34 cellular contexts compared by ENCODE assay signal in the genomic region with DNA sequence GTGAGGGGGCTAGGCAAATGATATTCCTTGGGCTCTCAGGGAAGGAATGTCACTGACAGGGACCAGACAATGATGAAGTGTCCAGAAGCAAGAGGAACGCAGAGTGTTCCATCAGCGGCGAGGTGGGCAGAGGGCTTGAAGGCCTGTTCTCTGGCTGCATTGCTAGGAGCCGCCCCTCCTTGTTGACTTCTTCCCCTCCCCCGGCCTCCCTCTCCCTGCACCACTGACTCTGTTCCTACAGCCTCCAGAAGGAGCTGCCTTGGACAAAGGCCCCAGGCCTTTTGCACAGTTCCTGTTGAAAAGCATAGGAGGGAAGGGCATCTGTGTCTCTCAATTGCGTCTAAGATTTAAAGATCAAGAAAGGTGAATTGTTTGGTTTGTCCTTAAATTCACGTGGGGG. TPM values are rescaled to one million over a fixed set of nuclear protein-coding genes. Genes with fewer than 3 reads are reported as not detected.
"Had no signal": no experiment of that assay in that cellular context is flagged by ENCODE, and none has a peak within 500 bp of the region (broad histone marks: within the 10 kb centered on the region; RNA-seq: fewer than 3 reads in every experiment).

No MANE protein-coding gene starts in this region.

- H3K4me3 ChIP-seq: ascending aorta, cardiac muscle cell had no signal

- DNase-seq: activated B cell treated with CpG ODN at 0.5 μM for 24 hours; activated CD4-positive, alpha-beta memory T cell treated with anti-CD3 and anti-CD28 coated beads for 36 hours; activated CD4-positive, alpha-beta T cell treated with anti-CD3 and anti-CD28 coated beads for 4 hours; activated CD4-positive, alpha-beta T cell treated with anti-CD3 and anti-CD28 coated beads, Interleukin-2, amount 10 ng/mL, durations not matched to agents 24 days and 14 days; activated CD4-positive, alpha-beta T cell treated with anti-CD3 and anti-CD28 coated beads, Interleukin-2, amount 50 U/mL, for 1 hour; activated CD4-positive, alpha-beta T cell treated with anti-CD3 and anti-CD28 coated beads, Interleukin-2, amount 50 U/mL, for 4 hours; activated CD4-positive, CD25-positive, alpha-beta regulatory T cell treated with anti-CD3 and anti-CD28 coated beads, Interleukin-2, amount 50 U/mL, for 72 hours; activated CD8-positive, alpha-beta memory T cell treated with anti-CD3 and anti-CD28 coated beads, Interleukin-2, amount 50 U/mL, for 4 hours; activated CD8-positive, alpha-beta T cell treated with anti-CD3 and anti-CD28 coated beads for 36 hours; activated effector memory CD4-positive, alpha-beta T cell treated with Interleukin-2 at 50 U/mL for 16 hours; activated gamma-delta T cell; activated naive CD4-positive, alpha-beta T cell treated with anti-CD3 and anti-CD28 coated beads, Interleukin-2, amount 10 ng/mL, durations not matched to agents 7 days and 5 days; activated naive CD4-positive, alpha-beta T cell treated with Interleukin-2 at 50 U/mL for 16 hours; activated naive CD8-positive, alpha-beta T cell treated with anti-CD3 and anti-CD28 coated beads, Interleukin-2, amount 10 ng/mL, durations not matched to agents 7 days and 5 days; activated naive CD8-positive, alpha-beta T cell treated with anti-CD3 and anti-CD28 coated beads, Interleukin-2, amount 50 U/mL, for 24 hours; activated T-cell treated with anti-CD3 and anti-CD28 coated beads, Interleukin-2, amount 50 U/mL, for 24 hours; activated T-cell treated with anti-CD3 and anti-CD28 coated beads, Interleukin-2, amount 50 U/mL, for 48 hours; amygdala; anterior cingulate cortex; caudate nucleus; T-cell; T-helper 17 cell had no signal

- H3K4me3 Mint-ChIP-seq: activated B cell treated with CpG ODN at 0.5 μM for 24 hours; activated CD4-positive, alpha-beta memory T cell treated with anti-CD3 and anti-CD28 coated beads for 36 hours; activated CD4-positive, alpha-beta T cell treated with anti-CD3 and anti-CD28 coated beads, Interleukin-2, amount 10 ng/mL, durations not matched to agents 24 days and 14 days; activated CD8-positive, alpha-beta T cell treated with anti-CD3 and anti-CD28 coated beads for 36 hours; activated naive CD4-positive, alpha-beta T cell treated with anti-CD3 and anti-CD28 coated beads, Interleukin-2, amount 10 ng/mL, durations not matched to agents 7 days and 5 days; activated naive CD4-positive, alpha-beta T cell treated with anti-CD3 and anti-CD28 coated beads, Interleukin-2, amount 50 U/mL, for 24 hours; activated naive CD8-positive, alpha-beta T cell; activated naive CD8-positive, alpha-beta T cell treated with anti-CD3 and anti-CD28 coated beads, Interleukin-2, amount 10 ng/mL, durations not matched to agents 7 days and 5 days; activated naive CD8-positive, alpha-beta T cell treated with anti-CD3 and anti-CD28 coated beads, Interleukin-2, amount 50 U/mL, for 24 hours; activated T-cell treated with anti-CD3 and anti-CD28 coated beads, Interleukin-2, amount 50 U/mL, for 24 hours; brain; central memory CD8-positive, alpha-beta T cell; T-cell; T-helper 17 cell had no signal

- H3K27ac ChIP-seq: ascending aorta, cardiac muscle cell, VCaP had no signal

- H3K9me3 Mint-ChIP-seq: activated B cell treated with CpG ODN at 0.5 μM for 24 hours; activated CD4-positive, alpha-beta memory T cell treated with anti-CD3 and anti-CD28 coated beads for 36 hours; activated CD4-positive, alpha-beta T cell treated with anti-CD3 and anti-CD28 coated beads, Interleukin-2, amount 10 ng/mL, durations not matched to agents 24 days and 14 days; activated CD8-positive, alpha-beta T cell treated with anti-CD3 and anti-CD28 coated beads for 36 hours; activated naive CD4-positive, alpha-beta T cell treated with anti-CD3 and anti-CD28 coated beads, Interleukin-2, amount 10 ng/mL, durations not matched to agents 7 days and 5 days; activated naive CD4-positive, alpha-beta T cell treated with anti-CD3 and anti-CD28 coated beads, Interleukin-2, amount 50 U/mL, for 24 hours; activated naive CD8-positive, alpha-beta T cell treated with anti-CD3 and anti-CD28 coated beads, Interleukin-2, amount 10 ng/mL, durations not matched to agents 7 days and 5 days; activated naive CD8-positive, alpha-beta T cell treated with anti-CD3 and anti-CD28 coated beads, Interleukin-2, amount 50 U/mL, for 24 hours; activated T-cell treated with anti-CD3 and anti-CD28 coated beads, Interleukin-2, amount 50 U/mL, for 24 hours; activated T-helper 2 cell treated with anti-CD3 and anti-CD28 coated beads, Interferon-gamma antibody, Interleukin-2, Interleukin-4, amounts not matched to agents 10 μg/mL and 5 μg/mL and 100 μg/mL, durations not matched to agents 14 hours and 24 hours and 36 hours; central memory CD8-positive, alpha-beta T cell; T-cell had no signal

- H3K4me1 Mint-ChIP-seq: activated B cell treated with CpG ODN at 0.5 μM for 24 hours; activated CD4-positive, alpha-beta T cell treated with anti-CD3 and anti-CD28 coated beads, Interleukin-2, amount 10 ng/mL, durations not matched to agents 24 days and 14 days; activated naive CD4-positive, alpha-beta T cell treated with anti-CD3 and anti-CD28 coated beads, Interleukin-2, amount 10 ng/mL, durations not matched to agents 7 days and 5 days; activated naive CD8-positive, alpha-beta T cell treated with anti-CD3 and anti-CD28 coated beads, Interleukin-2, amount 10 ng/mL, durations not matched to agents 7 days and 5 days; brain; central memory CD8-positive, alpha-beta T cell; T-helper 17 cell had no signal

- H3K36me3 ChIP-seq: ascending aorta, cardiac muscle cell had no signal

- H3K27ac Mint-ChIP-seq: activated B cell treated with CpG ODN at 0.5 μM for 24 hours; activated CD4-positive, alpha-beta memory T cell treated with anti-CD3 and anti-CD28 coated beads for 36 hours; activated CD4-positive, alpha-beta T cell treated with anti-CD3 and anti-CD28 coated beads, Interleukin-2, amount 10 ng/mL, durations not matched to agents 24 days and 14 days; activated CD8-positive, alpha-beta T cell treated with anti-CD3 and anti-CD28 coated beads for 36 hours; activated naive CD4-positive, alpha-beta T cell treated with anti-CD3 and anti-CD28 coated beads, Interleukin-2, amount 10 ng/mL, durations not matched to agents 7 days and 5 days; activated naive CD4-positive, alpha-beta T cell treated with anti-CD3 and anti-CD28 coated beads, Interleukin-2, amount 50 U/mL, for 24 hours; activated naive CD8-positive, alpha-beta T cell; activated naive CD8-positive, alpha-beta T cell treated with anti-CD3 and anti-CD28 coated beads, Interleukin-2, amount 10 ng/mL, durations not matched to agents 7 days and 5 days; activated naive CD8-positive, alpha-beta T cell treated with anti-CD3 and anti-CD28 coated beads, Interleukin-2, amount 50 U/mL, for 24 hours; activated T-cell treated with anti-CD3 and anti-CD28 coated beads, Interleukin-2, amount 50 U/mL, for 24 hours; activated T-helper 2 cell treated with anti-CD3 and anti-CD28 coated beads, Interferon-gamma antibody, Interleukin-2, Interleukin-4, amounts not matched to agents 10 μg/mL and 5 μg/mL and 100 μg/mL, durations not matched to agents 14 hours and 24 hours and 36 hours; brain; T-cell; T-helper 17 cell had no signal

- H3K36me3 Mint-ChIP-seq: activated CD4-positive, alpha-beta memory T cell treated with anti-CD3 and anti-CD28 coated beads for 36 hours; activated naive CD4-positive, alpha-beta T cell treated with anti-CD3 and anti-CD28 coated beads, Interleukin-2, amount 10 ng/mL, durations not matched to agents 7 days and 5 days; activated naive CD4-positive, alpha-beta T cell treated with anti-CD3 and anti-CD28 coated beads, Interleukin-2, amount 50 U/mL, for 24 hours; activated naive CD8-positive, alpha-beta T cell; activated naive CD8-positive, alpha-beta T cell treated with anti-CD3 and anti-CD28 coated beads, Interleukin-2, amount 10 ng/mL, durations not matched to agents 7 days and 5 days; brain; T-cell had no signal

- H3K9me3 ChIP-seq: ascending aorta had no signal

RNA-seq across cellular contexts. Expression of gene TLX3, which starts 12.4 kb away (rescaled TPM):
- total RNA-seq: activated B cell treated with CpG ODN at 0.5 μM for 24 hours; activated CD4-positive, alpha-beta memory T cell treated with anti-CD3 and anti-CD28 coated beads for 36 hours; activated CD4-positive, alpha-beta T cell treated with anti-CD3 and anti-CD28 coated beads, Interleukin-2, amount 10 ng/mL, durations not matched to agents 24 days and 14 days; activated CD8-positive, alpha-beta memory T cell treated with anti-CD3 and anti-CD28 coated beads for 36 hours; activated CD8-positive, alpha-beta T cell treated with anti-CD3 and anti-CD28 coated beads for 36 hours; activated naive CD8-positive, alpha-beta T cell treated with anti-CD3 and anti-CD28 coated beads, Interleukin-2, amount 10 ng/mL, durations not matched to agents 7 days and 5 days; activated T-helper 2 cell treated with anti-CD3 and anti-CD28 coated beads, Interferon-gamma antibody, Interleukin-2, Interleukin-4, amounts not matched to agents 10 μg/mL and 5 μg/mL and 100 μg/mL, durations not matched to agents 14 hours and 24 hours and 36 hours; ascending aorta; bronchial epithelial cell; cardiac muscle cell; T-cell; T-helper 1 cell treated with Interleukin-12 subunit alpha and Interleukin-12 subunit beta and Interleukin-4 antibody, amounts not matched to agents 30 ng/mL and 1 ng/mL, for 36 hours; T-helper 17 cell; T-helper 2 cell treated with Interferon-gamma antibody and Interleukin-4, amounts not matched to agents 100 ng/mL and 5 ng/mL, for 36 hours had no signal
